Comparison of ENCODE assay signal across 23 cellular contexts in the genomic region with DNA sequence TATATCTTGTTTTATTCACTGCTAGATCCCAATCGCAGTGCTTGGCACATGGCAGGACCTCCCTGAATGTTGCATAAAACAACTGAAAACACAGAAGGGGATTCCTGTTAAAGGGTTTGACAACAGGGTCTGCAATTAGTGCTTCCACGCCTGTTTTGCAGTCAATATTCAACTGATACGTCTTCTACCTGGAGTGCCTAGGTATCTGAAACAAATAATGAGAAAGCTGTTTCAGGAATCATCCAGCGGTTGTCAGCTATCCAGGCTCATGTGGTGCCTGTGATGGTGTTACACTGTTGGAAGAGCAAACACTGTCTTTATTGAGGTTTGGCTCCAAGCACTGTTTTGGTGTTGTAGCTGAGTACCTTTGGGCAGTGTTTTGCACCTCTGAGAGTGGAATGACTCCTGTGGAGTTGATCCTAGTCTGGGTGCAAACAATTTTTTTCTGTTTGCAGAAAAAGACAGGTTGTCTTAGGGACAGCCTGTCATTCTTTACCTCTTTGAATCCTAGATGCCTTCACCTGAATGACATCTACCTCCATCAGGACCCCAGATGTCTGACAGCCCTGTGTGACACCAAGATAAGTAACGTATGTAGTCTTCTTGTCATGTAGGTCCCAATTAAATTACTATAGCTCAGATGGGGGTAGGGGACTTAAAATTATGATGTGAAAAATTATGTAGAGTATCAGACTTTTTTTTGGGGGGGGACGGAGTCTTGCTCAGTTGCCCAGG. TPM values are rescaled to one million over a fixed set of nuclear protein-coding genes. Genes with fewer than 3 reads are reported as not detected.
DNase-seq lines count a peak whose midpoint lies in the region; ATAC-seq and TF ChIP-seq lines count a peak whose summit lies in the region.
"Had no signal": no experiment of that assay in that cellular context is flagged by ENCODE, and none has a peak within 500 bp of the region (broad histone marks: within the 10 kb centered on the region; RNA-seq: fewer than 3 reads in every experiment).

No MANE protein-coding gene starts in this region.

- no peaks in the 10 kb centered on the region for H3K27me3 Mint-ChIP-seq in activated T-cell treated with anti-CD3 and anti-CD28 coated beads, Interleukin-2, amount 50 U/mL, for 24 hours
- H3K27me3 Mint-ChIP-seq in Caco-2 (ENCODE audit: insufficient read depth, unreplicated experiment) = no peaks in the 10 kb centered on the region
- H3K27me3 Mint-ChIP-seq: activated naive CD8-positive, alpha-beta T cell treated with anti-CD3 and anti-CD28 coated beads, Interleukin-2, amount 10 ng/mL, durations not matched to agents 7 days and 5 days; CD4-positive, CD25-positive, alpha-beta regulatory T cell; stimulated activated memory B cell treated with anti-CD40 and anti-IgM and Interleukin-4, amounts not matched to agents 10 μg/mL and 1 μg/mL and 100 μg/mL, for 72 hours; type B pancreatic cell had no signal

- H3K4me2 ChIP-seq in SU-DHL-6 (ENCODE audit: low read depth, low read length, poor library complexity, severe bottlenecking) = no peak overlapping the region
- H3K4me2 ChIP-seq in neural cell (ENCODE audit: low read length) = no peak overlapping the region

- H3K27ac ChIP-seq in SU-DHL-6 (ENCODE audit: low read depth, low read length) (0 out of 2 replicates have a peak overlapping the region, but pooled peaks have one; percentile 10), neural cell (ENCODE audit: low read length) (peak overlapping the region; percentile 9), esophagus muscularis mucosa (replicated peaks in 1 of 4) (no peak overlapping the region)

- no peaks in the 10 kb centered on the region for H3K9me3 ChIP-seq in SU-DHL-6 (ENCODE audit: insufficient read depth, low read length)
- H3K9me3 ChIP-seq in neural cell (ENCODE audit: low read length) = no peaks in the 10 kb centered on the region
- no peaks in the 10 kb centered on the region for H3K9me3 ChIP-seq in esophagus muscularis mucosa
- H3K9me3 ChIP-seq in Caco-2 = no peaks in the 10 kb centered on the region
- H3K9me3 ChIP-seq: mucosa of descending colon had no signal

- no peaks in the 10 kb centered on the region for H3K9me2 ChIP-seq in SU-DHL-6 (replicated peaks; ENCODE audit: insufficient read depth, low read length)
- no peaks in the 10 kb centered on the region for H3K9me2 ChIP-seq in neural cell (ENCODE audit: insufficient read depth, low read length)

- TF ChIP-seq POLR2A in esophagus muscularis mucosa (IDR thresholded peaks at IDR 0.05; ENCODE audit: low read depth) = no peak

- H3K36me3 Mint-ChIP-seq in activated T-cell treated with anti-CD3 and anti-CD28 coated beads, Interleukin-2, amount 50 U/mL, for 24 hours (ENCODE audit: low read depth) = peaks cover 97% of the 10 kb centered on the region
- peaks cover 97% of the 10 kb centered on the region for H3K36me3 Mint-ChIP-seq in Caco-2 (ENCODE audit: insufficient read depth, unreplicated experiment)

- no peak overlapping the region for H2AFZ ChIP-seq in SU-DHL-6 (ENCODE audit: low read depth, low read length, severe bottlenecking)
- H2AFZ ChIP-seq in neural cell (ENCODE audit: low read depth, low read length) = peak overlapping the region; percentile 8

- TF ChIP-seq EP300 in neural cell (conservative IDR thresholded peaks at IDR 0.05; ENCODE audit: poor library complexity, severe bottlenecking) (peak; percentile 91), esophagus muscularis mucosa (IDR thresholded peaks at IDR 0.05) (no peak)

- no peak for DNase-seq in activated T-cell treated with anti-CD3 and anti-CD28 coated beads, Interleukin-2, amount 50 U/mL, for 24 hours
- DNase-seq in activated T-cell treated with anti-CD3 and anti-CD28 coated beads for 4 hours = no peak
- no peak for DNase-seq in HFF-Myc (ENCODE audit: extremely low read depth, low read depth)
- no peak for DNase-seq in esophagus muscularis mucosa (ENCODE audit: extremely low spot score)
- DNase-seq in Caco-2 = no peak
- DNase-seq: activated naive CD8-positive, alpha-beta T cell treated with anti-CD3 and anti-CD28 coated beads, Interleukin-2, amount 10 ng/mL, durations not matched to agents 7 days and 5 days; CD4-positive, CD25-positive, alpha-beta regulatory T cell; cortex of kidney; DMS53; foreskin melanocyte; HCEC 1CT; mucosa of descending colon; NCI-H526; OCI-M1; retina had no signal

- H3K27me3 ChIP-seq in SU-DHL-6 (ENCODE audit: low read length) (no peaks in the 10 kb centered on the region), neural cell (ENCODE audit: insufficient read depth, low read depth, low read length) (peaks cover 5% of the 10 kb centered on the region), esophagus muscularis mucosa (no peaks in the 10 kb centered on the region), Caco-2 (replicated peaks; ENCODE audit: control insufficient read depth, insufficient read depth, low read length) (no peaks in the 10 kb centered on the region)

- H3K9ac ChIP-seq in SU-DHL-6 (ENCODE audit: low read length) (0 out of 2 replicates have a peak overlapping the region, but pooled peaks have one; percentile 7), neural cell (ENCODE audit: low read length) (no peak overlapping the region)

- POLR2A ChIA-PET in Caco-2 (lab: Charles Lee) = no interaction called here

- H3K4me3 ChIP-seq in HFF-Myc (replicated peaks; ENCODE audit: low read depth, low read length) = peak overlapping the region; percentile 87
- no peak overlapping the region for H3K4me3 ChIP-seq in SU-DHL-6 (ENCODE audit: insufficient read depth, low read length, poor library complexity, severe bottlenecking)
- H3K4me3 ChIP-seq in neural cell (ENCODE audit: low read length) = peak overlapping the region; percentile 33
- H3K4me3 ChIP-seq in esophagus muscularis mucosa = no peak overlapping the region
- H3K4me3 ChIP-seq in Caco-2 (ENCODE audit: low read depth, low read length) = no peak overlapping the region
- H3K4me3 ChIP-seq: mucosa of descending colon had no signal

- peaks cover 61% of the 10 kb centered on the region for H3K4me1 Mint-ChIP-seq in activated T-cell treated with anti-CD3 and anti-CD28 coated beads, Interleukin-2, amount 50 U/mL, for 24 hours (ENCODE audit: low read depth)
- peaks cover 17% of the 10 kb centered on the region for H3K4me1 Mint-ChIP-seq in Caco-2 (ENCODE audit: low read depth, unreplicated experiment)

- no peak for TF ChIP-seq CTCF in HFF-Myc (IDR thresholded peaks at IDR 0.05; ENCODE audit: low read depth, low read length, missing control alignments)
- TF ChIP-seq CTCF in SU-DHL-6 (IDR thresholded peaks at IDR 0.05; ENCODE audit: insufficient read depth, low read length, poor library complexity, severe bottlenecking) = no peak
- no peak for TF ChIP-seq CTCF in neural cell (IDR thresholded peaks at IDR 0.05; ENCODE audit: poor library complexity, severe bottlenecking)
- no peak for TF ChIP-seq CTCF in esophagus muscularis mucosa (IDR thresholded peaks at IDR 0.05)
- TF ChIP-seq CTCF in Caco-2 (IDR thresholded peaks at IDR 0.05; ENCODE audit: insufficient read depth in 1 of 2, low read depth in 1 of 2, low read length in 1 of 2, severe bottlenecking in 1 of 2, unreplicated experiment in 1 of 2) = no peak

- H3F3A ChIP-seq in SU-DHL-6 (ENCODE audit: insufficient read depth) (peaks cover 87% of the 10 kb centered on the region), neural cell (ENCODE audit: insufficient read depth, low read length, poor library complexity, severe bottlenecking) (no peaks in the 10 kb centered on the region)

- H3K9me3 Mint-ChIP-seq in activated T-cell treated with anti-CD3 and anti-CD28 coated beads, Interleukin-2, amount 50 U/mL, for 24 hours = no peaks in the 10 kb centered on the region
- H3K9me3 Mint-ChIP-seq in Caco-2 (ENCODE audit: unreplicated experiment) = no peaks in the 10 kb centered on the region
- H3K9me3 Mint-ChIP-seq: activated naive CD8-positive, alpha-beta T cell treated with anti-CD3 and anti-CD28 coated beads, Interleukin-2, amount 10 ng/mL, durations not matched to agents 7 days and 5 days; stimulated activated memory B cell treated with anti-CD40 and anti-IgM and Interleukin-4, amounts not matched to agents 10 μg/mL and 1 μg/mL and 100 μg/mL, for 72 hours; T-helper 2 cell treated with Interferon-gamma antibody and Interleukin-4, amounts not matched to agents 5 μg/mL and 100 μg/mL, for 36 hours; type B pancreatic cell had no signal

- peaks cover 21 to 43% (median 32%) of the 10 kb centered on the region in 4 donors for H3K4me1 ChIP-seq in esophagus muscularis mucosa
- peaks cover 55% of the 10 kb centered on the region for H3K4me1 ChIP-seq in Caco-2

- BruUV-seq in Caco-2 (replicated peaks; lab: Mats Ljungman, UMichigan) = no TSS peak

- 90% methylated on average over 6 of the region's 6 CpGs for WGBS in esophagus muscularis mucosa

- no peak for TF ChIP-seq RAD21 in neural cell (conservative IDR thresholded peaks at IDR 0.05)

- peaks cover 47% of the 10 kb centered on the region for H3K79me2 ChIP-seq in SU-DHL-6 (ENCODE audit: insufficient read depth, low read length)
- H3K79me2 ChIP-seq in neural cell (replicated peaks; ENCODE audit: insufficient read depth, low read length) = no peaks in the 10 kb centered on the region

- peak overlapping the region; percentile 97 for H3K27ac Mint-ChIP-seq in activated T-cell treated with anti-CD3 and anti-CD28 coated beads, Interleukin-2, amount 50 U/mL, for 24 hours
- H3K27ac Mint-ChIP-seq in Caco-2 (ENCODE audit: unreplicated experiment) = no peak overlapping the region
- H3K27ac Mint-ChIP-seq: activated naive CD8-positive, alpha-beta T cell treated with anti-CD3 and anti-CD28 coated beads, Interleukin-2, amount 10 ng/mL, durations not matched to agents 7 days and 5 days; brain; T-helper 2 cell treated with Interferon-gamma antibody and Interleukin-4, amounts not matched to agents 5 μg/mL and 100 μg/mL, for 36 hours; type B pancreatic cell had no signal

- H3K36me3 ChIP-seq in SU-DHL-6 (ENCODE audit: low read length) (peaks cover 62% of the 10 kb centered on the region), neural cell (ENCODE audit: insufficient read depth, low read length) (no peaks in the 10 kb centered on the region), esophagus muscularis mucosa (peaks cover 0 to 49% (median 39%) of the 10 kb centered on the region in 4 donors), Caco-2 (ENCODE audit: control insufficient read depth, insufficient read depth, low read length) (peaks cover 5% of the 10 kb centered on the region)

- H4K20me1 ChIP-seq in SU-DHL-6 (ENCODE audit: low read depth, low read length) = peaks cover 19% of the 10 kb centered on the region; the same call in 1 of the 2 replicates
- H4K20me1 ChIP-seq in neural cell (ENCODE audit: insufficient read depth) = no peaks in the 10 kb centered on the region

- CTCF ChIA-PET in Caco-2 (lab: Charles Lee) = no interaction called here

- intact Hi-C loops in esophagus muscularis mucosa (cut with DNase I) = no loop called here
- intact Hi-C loops in Caco-2 (cut with micrococcal nuclease; ENCODE audit: unreplicated experiment) = no loop called here

- no peak for ATAC-seq in GM18867 (IDR thresholded peaks at IDR 0.05; ENCODE audit: unreplicated experiment)
- ATAC-seq: left lobe of liver; mucosa of descending colon; stimulated activated memory B cell treated with anti-CD40 and anti-IgM and Interleukin-4, amounts not matched to agents 10 μg/mL and 1 μg/mL and 100 μg/mL, for 72 hours had no signal

- H3K4me3 Mint-ChIP-seq in activated T-cell treated with anti-CD3 and anti-CD28 coated beads, Interleukin-2, amount 50 U/mL, for 24 hours = peak overlapping the region; percentile 98
- no peak overlapping the region for H3K4me3 Mint-ChIP-seq in Caco-2 (ENCODE audit: unreplicated experiment)
- H3K4me3 Mint-ChIP-seq: activated naive CD8-positive, alpha-beta T cell treated with anti-CD3 and anti-CD28 coated beads, Interleukin-2, amount 10 ng/mL, durations not matched to agents 7 days and 5 days; brain; stimulated activated memory B cell treated with anti-CD40 and anti-IgM and Interleukin-4, amounts not matched to agents 10 μg/mL and 1 μg/mL and 100 μg/mL, for 72 hours; T-helper 2 cell treated with Interferon-gamma antibody and Interleukin-4, amounts not matched to agents 5 μg/mL and 100 μg/mL, for 36 hours; type B pancreatic cell had no signal

RNA-seq across cellular contexts. Expression of a gene that starts 14.8 kb away (rescaled TPM):
- 920 and 1,016 TPM in 2 replicates for polyA plus RNA-seq in neural cell
- 1,092 and 1,245 TPM in 2 replicates for polyA minus RNA-seq in neural cell
- total RNA-seq in esophagus muscularis mucosa (100 to 1,000 TPM; 164 to 234 (median 220) TPM), Caco-2 (2022) (194 and 200 TPM in 2 replicates)

Comparison
In these comparisons a context has a peak if more than half of its experiments do, and no peak if none do; other contexts are left out.
1. H3K4me3 ChIP-seq: peak in HFF-Myc (single experiment) and neural cell (single experiment); none in SU-DHL-6 (single experiment), esophagus muscularis mucosa (0 of 4) and Caco-2 (single experiment).
2. H3K27ac ChIP-seq: peak in SU-DHL-6 (single experiment) and neural cell (single experiment); none in esophagus muscularis mucosa (0 of 4).